ENCODE assay signal across 8 cellular contexts in the genomic region with DNA sequence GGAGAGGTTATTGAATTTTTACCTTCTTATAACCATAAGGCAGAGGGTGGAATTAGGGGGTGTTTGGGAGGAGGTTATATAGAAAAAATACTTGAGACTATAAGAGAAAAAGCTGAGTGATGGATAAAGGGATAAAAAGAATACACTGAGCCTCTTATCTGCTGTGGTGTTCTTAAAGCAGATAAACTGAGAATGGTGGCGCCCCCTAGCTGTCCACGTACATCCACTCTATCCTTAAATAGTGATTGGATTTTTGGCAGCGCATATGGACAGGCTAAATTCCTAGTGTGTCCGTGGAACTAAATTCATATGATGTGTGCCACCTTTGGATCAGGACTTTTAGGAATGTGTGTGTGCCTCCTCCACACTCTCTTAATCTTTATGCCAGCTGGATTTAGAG.
DNase-seq lines count a peak whose midpoint lies in the region; ATAC-seq and TF ChIP-seq lines count a peak whose summit lies in the region.

No MANE protein-coding gene starts in this region.

- peak overlapping the region; percentile 71 to 97 for H3K27ac Mint-ChIP-seq in natural killer cell treated with Interleukin-12 subunit alpha and Interleukin-12 subunit beta and Interleukin-15 and Interleukin-18, amount 100 ng/mL, for 72 hours

- no peak overlapping the region for H3K4me3 Mint-ChIP-seq in natural killer cell treated with Interleukin-12 subunit alpha and Interleukin-12 subunit beta and Interleukin-15 and Interleukin-18, amount 100 ng/mL, for 72 hours

- WGBS in body of pancreas, 2 donors: 59 to 62% methylated on average over 4 of the region's 4 CpGs

- no peaks in the 10 kb centered on the region; the same call in 1 of the 2 replicates for H3K9me3 ChIP-seq in PC-9 (ENCODE audit: insufficient read depth, low read depth)
- H3K9me3 ChIP-seq in body of pancreas: no peaks in the 10 kb centered on the region

- CTCF ChIA-PET in PC-9 (lab: Charles Lee): no interaction called here

- H3K9me2 ChIP-seq in PC-9 (ENCODE audit: insufficient read depth): no peaks in the 10 kb centered on the region

- H3K4me1 Mint-ChIP-seq in natural killer cell treated with Interleukin-12 subunit alpha and Interleukin-12 subunit beta and Interleukin-15 and Interleukin-18, amount 100 ng/mL, for 72 hours (ENCODE audit: low read depth in 2 of 2): peaks cover 17 to 23% of the 10 kb centered on the region in 2 donors

- peak; percentile 52; the same call in 1 of the 2 replicates for TF ChIP-seq CTCF in PC-9 (conservative IDR thresholded peaks at IDR 0.05)
- TF ChIP-seq CTCF in body of pancreas (IDR thresholded peaks at IDR 0.05): peak in 3 of 7 experiments; percentile 16 to 31 (median 19)

- intact Hi-C loops in PC-9 (cut with micrococcal nuclease; ENCODE audit: unreplicated experiment): no loop called here
- intact Hi-C loops in body of pancreas (cut with DNase I): no loop called here

- no peaks in the 10 kb centered on the region for H3F3A ChIP-seq in PC-9 (ENCODE audit: insufficient read depth, low read depth)

- H3K4me2 ChIP-seq in PC-9: no peak overlapping the region

- H3K36me3 ChIP-seq in PC-9 (ENCODE audit: low read depth) (no peaks in the 10 kb centered on the region), body of pancreas (replicated peaks in 1 of 2; ENCODE audit: insufficient read depth in 1 of 2, low read depth in 2 of 2) (no peaks in the 10 kb centered on the region)

- H2AFZ ChIP-seq in PC-9: no peak overlapping the region

- TF ChIP-seq POLR2A in body of pancreas (IDR thresholded peaks at IDR 0.05): no peak

- H3K79me2 ChIP-seq in PC-9 (ENCODE audit: low read depth): no peaks in the 10 kb centered on the region

- H3K4me3 ChIP-seq in PC-9 (no peak overlapping the region), body of pancreas (no peak overlapping the region)

- POLR2A ChIA-PET in PC-9 (lab: Charles Lee; ENCODE audit: unreplicated experiment): no interaction called here

- H4K20me1 ChIP-seq in PC-9 (ENCODE audit: insufficient read depth): no peaks in the 10 kb centered on the region

- no peaks in the 10 kb centered on the region for H3K9me3 Mint-ChIP-seq in natural killer cell treated with Interleukin-12 subunit alpha and Interleukin-12 subunit beta and Interleukin-15 and Interleukin-18, amount 100 ng/mL, for 72 hours

- DNase-seq in activated effector memory CD4-positive, alpha-beta T cell treated with anti-CD3 and anti-CD28 coated beads, Interleukin-2, amount 50 U/mL, for 16 hours: peak; percentile 73
- no peak for DNase-seq in activated effector memory CD4-positive, alpha-beta T cell treated with Interleukin-2 at 50 U/mL for 16 hours
- no peak for DNase-seq in PC-9
- peak; percentile 17 to 33 (median 24) for DNase-seq in body of pancreas
- DNase-seq in natural killer cell treated with Interleukin-12 subunit alpha and Interleukin-12 subunit beta and Interleukin-15 and Interleukin-18, amount 100 ng/mL, for 72 hours (ENCODE audit: low spot score): no peak
- DNase-seq in SK-N-DZ (ENCODE audit: low spot score): no peak
- no peak for DNase-seq in LoVo (ENCODE audit: low spot score)

- H3K27me3 ChIP-seq in PC-9 (ENCODE audit: insufficient read depth, low read depth): no peaks in the 10 kb centered on the region
- H3K27me3 ChIP-seq in body of pancreas: no peaks in the 10 kb centered on the region

- peaks cover 9% of the 10 kb centered on the region; the same call in 1 of the 2 replicates for H3K4me1 ChIP-seq in PC-9 (replicated peaks; ENCODE audit: insufficient read depth)
- no peaks in the 10 kb centered on the region for H3K4me1 ChIP-seq in body of pancreas

- H3K36me3 Mint-ChIP-seq in natural killer cell treated with Interleukin-12 subunit alpha and Interleukin-12 subunit beta and Interleukin-15 and Interleukin-18, amount 100 ng/mL, for 72 hours: no peaks in the 10 kb centered on the region

- H3K27me3 Mint-ChIP-seq in natural killer cell treated with Interleukin-12 subunit alpha and Interleukin-12 subunit beta and Interleukin-15 and Interleukin-18, amount 100 ng/mL, for 72 hours: no peaks in the 10 kb centered on the region

- ATAC-seq in body of pancreas: no peak
- ATAC-seq in natural killer cell treated with Interleukin-12 subunit alpha and Interleukin-12 subunit beta and Interleukin-15 and Interleukin-18, amount 100 ng/mL, for 72 hours: no peak
- no peak for ATAC-seq in GM18861 (IDR thresholded peaks at IDR 0.05; ENCODE audit: unreplicated experiment)

- no peak overlapping the region for H3K27ac ChIP-seq in PC-9
- H3K27ac ChIP-seq in body of pancreas: no peak overlapping the region

- BruUV-seq in PC-9 (replicated peaks; lab: Mats Ljungman, UMichigan): no TSS peak

Comparison
In these comparisons a context has a peak if more than half of its experiments do, and no peak if none do; other contexts are left out.
1. DNase-seq: peak in activated effector memory CD4-positive, alpha-beta T cell treated with anti-CD3 and anti-CD28 coated beads, Interleukin-2, amount 50 U/mL, for 16 hours (single experiment) and body of pancreas (4 of 4); none in activated effector memory CD4-positive, alpha-beta T cell treated with Interleukin-2 at 50 U/mL for 16 hours (single experiment), PC-9 (0 of 2), natural killer cell treated with Interleukin-12 subunit alpha and Interleukin-12 subunit beta and Interleukin-15 and Interleukin-18, amount 100 ng/mL, for 72 hours (single experiment), SK-N-DZ (single experiment) and LoVo (single experiment).